24 cellular contexts compared by ENCODE assay signal in the genomic region with DNA sequence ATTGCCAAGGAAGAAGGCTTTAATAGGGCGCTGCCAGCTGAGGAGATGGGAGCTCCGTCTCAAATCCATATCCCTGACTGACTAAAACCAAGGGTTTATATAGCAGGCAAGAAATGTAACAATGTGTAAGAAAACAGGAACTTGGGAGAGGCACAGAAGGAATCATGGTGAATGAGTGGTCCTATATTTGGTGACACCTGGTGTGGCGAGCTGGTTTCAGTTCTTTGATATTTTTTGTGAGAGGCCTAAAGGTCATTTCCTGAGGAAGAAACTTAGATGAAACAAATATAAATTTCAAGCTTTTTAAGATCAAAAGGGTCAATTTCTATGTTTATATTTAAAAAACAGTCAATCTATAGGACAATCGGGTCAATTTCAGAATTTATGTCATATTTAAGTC.
"Had no signal": no experiment of that assay in that cellular context is flagged by ENCODE, and none has a peak within 500 bp of the region (broad histone marks: within the 10 kb centered on the region; RNA-seq: fewer than 3 reads in every experiment).

No MANE protein-coding gene starts in this region.

- ATAC-seq: T-cell had no signal

- H3K4me1 ChIP-seq: Peyer's patch, SJSA1 had no signal

- H3K4me2 ChIP-seq: PC-9 had no signal

- H3K27ac ChIP-seq: HL-60, PC-9, Peyer's patch, SJSA1, SK-N-MC had no signal

- H3K36me3 Mint-ChIP-seq: T-cell had no signal

- DNase-seq: KBM-7; NCI-H1092; NCI-H1105 treated with DMSO at 0.1 percent for 48 hours; NCI-H1417 treated with DMSO at 0.1 percent for 48 hours; NCI-H146; NCI-H1694 treated with DMSO at 0.1 percent for 48 hours; NCI-H1930; NCI-H2081; NCI-H2107; NCI-H2227 treated with DMSO at 0.1 percent for 48 hours; NCI-H524; NCI-H526 treated with DMSO at 0.1 percent for 48 hours; NCI-H748 treated with DMSO at 0.1 percent for 48 hours; NK-92 treated with Interleukin-12 subunit alpha and Interleukin-12 subunit beta, amount 100 ng/mL, for 24 hours; OCI-M1; PC-9; Peyer's patch; Right ventricle myocardium superior; SIG-M5; T-cell had no signal

- H3K27me3 Mint-ChIP-seq: T-cell had no signal

- H3K4me3 ChIP-seq: PC-9, Peyer's patch, SJSA1, SK-N-MC had no signal

- H3K36me3 ChIP-seq: Peyer's patch, SJSA1 had no signal

- H3K27ac Mint-ChIP-seq: T-cell; T-helper 1 cell treated with Interleukin-12 subunit alpha and Interleukin-12 subunit beta and Interleukin-4 antibody, amounts not matched to agents 30 μg/mL and 1 μg/mL, for 36 hours had no signal

- H3K27me3 ChIP-seq: Peyer's patch, SJSA1 had no signal

- H3K4me1 Mint-ChIP-seq: T-cell had no signal

- H3K9me3 ChIP-seq: Peyer's patch, SJSA1 had no signal

- H3K4me3 Mint-ChIP-seq: T-cell; T-helper 1 cell treated with Interleukin-12 subunit alpha and Interleukin-12 subunit beta and Interleukin-4 antibody, amounts not matched to agents 30 μg/mL and 1 μg/mL, for 36 hours had no signal

- H2AFZ ChIP-seq: PC-9 had no signal

- H3K9me3 Mint-ChIP-seq: T-helper 1 cell treated with Interleukin-12 subunit alpha and Interleukin-12 subunit beta and Interleukin-4 antibody, amounts not matched to agents 30 μg/mL and 1 μg/mL, for 36 hours had no signal
